15 cellular contexts compared by ENCODE assay signal in genomic region chr18:50468802-50469201, GRCh38.
"Had no signal": no experiment of that assay in that cellular context is flagged by ENCODE, and none has a peak within 500 bp of the region (broad histone marks: within the 10 kb centered on the region; RNA-seq: fewer than 3 reads in every experiment).

No MANE protein-coding gene starts in this region.

- H3K4me3 ChIP-seq: coronary artery, dorsolateral prefrontal cortex, heart left ventricle, right atrium auricular region, sigmoid colon, thyroid gland, uterus had no signal

- H3K4me1 ChIP-seq: right atrium auricular region, sigmoid colon, thyroid gland, uterus had no signal

- H3K36me3 ChIP-seq: heart left ventricle, right atrium auricular region, sigmoid colon, thyroid gland, uterus had no signal

- H3K27ac ChIP-seq: coronary artery, heart left ventricle, right atrium auricular region, sigmoid colon, thyroid gland, uterus had no signal

- H3K9me3 ChIP-seq: heart left ventricle, right atrium auricular region, sigmoid colon, thyroid gland, uterus had no signal

- DNase-seq: effector CD8-positive, alpha-beta T cell; foreskin melanocyte; hippocampal formation; mammary epithelial cell; natural killer cell; sigmoid colon; small intestine; stimulated activated CD4-positive, alpha-beta T cell treated with anti-CD3 and anti-CD28 coated beads, Interleukin-12 subunit alpha, Interleukin-12 subunit beta, amount 100 ng/mL, for 4 hours; stimulated activated naive CD4-positive, alpha-beta T cell treated with Interleukin-2 at 50 U/mL for 16 hours; thyroid gland had no signal

- H3K27me3 ChIP-seq: dorsolateral prefrontal cortex, heart left ventricle, right atrium auricular region, sigmoid colon, thyroid gland, uterus had no signal

- ATAC-seq: natural killer cell had no signal
